8 cellular contexts compared by ENCODE assay signal in the genomic region with DNA sequence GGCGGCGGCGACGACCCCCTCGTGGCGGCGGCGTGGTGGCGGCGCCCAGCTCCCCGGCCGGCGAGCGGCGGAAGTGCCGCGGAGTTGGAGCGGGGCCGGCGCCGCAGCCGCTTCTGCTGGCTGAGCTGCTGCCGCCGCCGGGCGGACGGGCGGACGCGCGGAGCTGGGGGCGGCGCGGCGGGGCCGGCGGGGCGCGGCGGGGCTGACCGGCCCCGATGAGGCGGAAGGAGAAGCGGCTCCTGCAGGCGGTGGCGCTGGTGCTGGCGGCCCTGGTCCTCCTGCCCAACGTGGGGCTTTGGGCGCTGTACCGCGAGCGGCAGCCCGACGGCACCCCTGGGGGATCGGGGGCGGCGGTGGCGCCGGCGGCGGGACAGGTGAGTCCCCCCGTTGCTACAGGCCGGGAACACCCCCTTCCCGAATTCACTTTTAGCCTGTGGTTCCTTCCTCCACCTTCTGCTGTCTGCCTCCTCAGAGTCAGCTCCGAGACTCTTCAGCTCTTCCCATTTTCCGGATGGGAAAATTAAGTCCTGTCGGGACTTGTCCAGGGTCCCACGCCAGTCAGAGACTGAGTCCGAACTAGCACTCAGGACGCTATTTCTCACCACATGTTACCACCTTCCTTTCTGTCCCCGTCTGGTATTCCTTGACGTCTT. TPM values are rescaled to one million over a fixed set of nuclear protein-coding genes. Genes with fewer than 3 reads are reported as not detected.
DNase-seq lines count a peak whose midpoint lies in the region; ATAC-seq and TF ChIP-seq lines count a peak whose summit lies in the region.

A gene with protein sequence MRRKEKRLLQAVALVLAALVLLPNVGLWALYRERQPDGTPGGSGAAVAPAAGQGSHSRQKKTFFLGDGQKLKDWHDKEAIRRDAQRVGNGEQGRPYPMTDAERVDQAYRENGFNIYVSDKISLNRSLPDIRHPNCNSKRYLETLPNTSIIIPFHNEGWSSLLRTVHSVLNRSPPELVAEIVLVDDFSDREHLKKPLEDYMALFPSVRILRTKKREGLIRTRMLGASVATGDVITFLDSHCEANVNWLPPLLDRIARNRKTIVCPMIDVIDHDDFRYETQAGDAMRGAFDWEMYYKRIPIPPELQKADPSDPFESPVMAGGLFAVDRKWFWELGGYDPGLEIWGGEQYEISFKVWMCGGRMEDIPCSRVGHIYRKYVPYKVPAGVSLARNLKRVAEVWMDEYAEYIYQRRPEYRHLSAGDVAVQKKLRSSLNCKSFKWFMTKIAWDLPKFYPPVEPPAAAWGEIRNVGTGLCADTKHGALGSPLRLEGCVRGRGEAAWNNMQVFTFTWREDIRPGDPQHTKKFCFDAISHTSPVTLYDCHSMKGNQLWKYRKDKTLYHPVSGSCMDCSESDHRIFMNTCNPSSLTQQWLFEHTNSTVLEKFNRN (plus strand): TSS at position 82 of the 653 bp plus-strand sequence. CDS start 134 bp downstream, at position 216.

- H3K27ac ChIP-seq in Panc1 (ENCODE audit: low read length) (peak within 1 kb of the TSS; percentile 73), heart left ventricle (peak within 1 kb of the TSS; percentile 45 to 92 (median 86)), ovary (peak within 1 kb of the TSS; percentile 9 to 60)

- H3K4me3 ChIP-seq in Panc1 (ENCODE audit: low read depth in 2 of 2, low read length in 2 of 2), result peak within 1 kb of the TSS; percentile 80 to 94
- H3K4me3 ChIP-seq in adipocyte (ENCODE audit: low read length), result peak within 1 kb of the TSS; percentile 89
- peak within 1 kb of the TSS; percentile 62 to 99 (median 95) for H3K4me3 ChIP-seq in heart left ventricle
- peak within 1 kb of the TSS; percentile 96 for H3K4me3 ChIP-seq in ovary

- H3K9me3 ChIP-seq in Panc1 (ENCODE audit: control insufficient read depth, insufficient read depth, low read depth, low read length) (no peaks in the 10 kb centered on the region), adipocyte (ENCODE audit: control insufficient read depth, low read length) (no peaks in the 10 kb centered on the region), heart left ventricle (no peaks in the 10 kb centered on the region), ovary (no peaks in the 10 kb centered on the region)

- CTCF ChIA-PET in Panc1 (lab: Charles Lee), result interaction anchor here (1.4 to 1.5 kb wide), 3 partner anchors 10 to 215 kb away, joined by 4 to 10 read pairs (median 5); no protein-coding TSS in a partner anchor

- TF ChIP-seq EP300 in ovary (IDR thresholded peaks at IDR 0.05), result no peak

- no peak for TF ChIP-seq CTCF in Panc1 (IDR thresholded peaks at IDR 0.05)
- TF ChIP-seq CTCF in heart left ventricle (IDR thresholded peaks at IDR 0.05), result no peak
- no peak for TF ChIP-seq CTCF in ovary (IDR thresholded peaks at IDR 0.05)

- in situ Hi-C loops in Panc1 (cut with HindIII; ENCODE audit: low pct_unique_long_range_greater_than_20kb, low sequenced_read_pairs), result no loop called here

- H3K9ac ChIP-seq in adipocyte (ENCODE audit: low read length), result peak within 1 kb of the TSS; percentile 87

- DNase-seq in D341Med (ENCODE audit: low spot score) (peak; percentile 94), Panc1 (ENCODE audit: low read depth, low spot score) (no peak), adipocyte (ENCODE audit: low read depth) (peak; percentile 88), heart left ventricle (peak; percentile 77 to 88 (median 79)), ovary (peak; percentile 62 to 82 (median 75)), epidermal melanocyte (ENCODE audit: insufficient read length, low spot score) (no peak)

- H3K4me1 ChIP-seq in Panc1 (ENCODE audit: control insufficient read depth, insufficient read depth, low read length) (peaks cover 10% of the 10 kb centered on the region), adipocyte (ENCODE audit: control insufficient read depth, insufficient read depth, low read length) (peaks cover 38% of the 10 kb centered on the region), heart left ventricle (peaks cover 0 to 47% (median 24%) of the 10 kb centered on the region in 12 donors), ovary (ENCODE audit: insufficient read depth) (peaks cover 5% of the 10 kb centered on the region)

- no peaks in the 10 kb centered on the region for H3K36me3 ChIP-seq in Panc1 (ENCODE audit: control insufficient read depth, insufficient read depth, low read length)
- peaks cover 5% of the 10 kb centered on the region for H3K36me3 ChIP-seq in adipocyte (ENCODE audit: control insufficient read depth, insufficient read depth, low read length, severe bottlenecking)
- H3K36me3 ChIP-seq in heart left ventricle, result peaks cover 0 to 9% (median 0%) of the 10 kb centered on the region in 9 donors
- H3K36me3 ChIP-seq in ovary, result no peaks in the 10 kb centered on the region

- intact Hi-C loops in Panc1 (cut with micrococcal nuclease; ENCODE audit: unreplicated experiment) (no loop called here), heart left ventricle (cut with DNase I) (loop anchor here in 5 of 10 donors (1.0 to 10.0 kb wide), 7 partner anchors 74 to 255 kb away; a partner anchor contains a TSS), ovary (cut with DNase I) (loop anchor here (5.0 to 10.0 kb wide), 6 partner anchors 84 to 557 kb away; no protein-coding TSS in a partner anchor)

- 2 to 13% (median 3%) methylated on average over 8 to 72 of the region's 72 CpGs for WGBS in heart left ventricle, 4 donors
- 0 to 1% (median 1%) methylated on average over 29 to 72 of the region's 72 CpGs for WGBS in ovary, 3 donors

- ATAC-seq in GM19043 (IDR thresholded peaks at IDR 0.05; ENCODE audit: low read depth, unreplicated experiment) (peak; percentile 67), HG03139 (IDR thresholded peaks at IDR 0.05; ENCODE audit: unreplicated experiment) (peak; percentile 65), Panc1 (peak; percentile 85), heart left ventricle (peak in 3 of 4 donors; percentile 49 to 54 (median 50))

- H3K27me3 ChIP-seq in Panc1 (ENCODE audit: control insufficient read depth, insufficient read depth, low read length) (no peaks in the 10 kb centered on the region), adipocyte (replicated peaks; ENCODE audit: control insufficient read depth, insufficient read depth, low read length) (no peaks in the 10 kb centered on the region), heart left ventricle (no peaks in the 10 kb centered on the region), ovary (no peaks in the 10 kb centered on the region)

- POLR2A ChIA-PET in Panc1 (lab: Charles Lee), result no interaction called here

- TF ChIP-seq POLR2A in heart left ventricle (IDR thresholded peaks at IDR 0.05) (no peak), ovary (IDR thresholded peaks at IDR 0.05) (no peak)

- BruUV-seq in Panc1 (replicated peaks; lab: Mats Ljungman, UMichigan), result no TSS peak

RNA-seq across cellular contexts. Expression of the gene that starts here (rescaled TPM):
- total RNA-seq in Panc1 (2021; ENCODE audit: unreplicated experiment) (50.5 TPM), heart left ventricle (10 to 100 TPM; 10.6 to 20.7 (median 14.6) TPM), ovary (100 to 1,000 TPM in 3 of 7 donors, 10 to 100 TPM in 4; 37.2 to 119 (median 88.7) TPM)
- 44.0 TPM for polyA plus RNA-seq in Panc1 (2012; ENCODE audit: insufficient read length)
- polyA plus RNA-seq in heart left ventricle (10 to 100 TPM in 1 of 2 donors, 1 to 10 TPM in 1; 2.7 to 12.3 TPM), ovary (100 to 1,000 TPM in 1 of 2 donors, 10 to 100 TPM in 1; 34.5 to 206 TPM)

Comparison
In these comparisons a context has a peak if more than half of its experiments do, and no peak if none do; other contexts are left out.
1. DNase-seq: peak in D341Med (single experiment), adipocyte (single experiment), heart left ventricle (5 of 5) and ovary (5 of 5); none in Panc1 (single experiment) and epidermal melanocyte (single experiment).
2. H3K27ac ChIP-seq: peak in every context shown above with its lines; median percentile 86 in heart left ventricle; 73 in Panc1; 34 in ovary.
3. Peak in every context shown above with its lines, with median percentiles within 50 percentile points of each other: ATAC-seq and H3K4me3 ChIP-seq.